In the genomic region with DNA sequence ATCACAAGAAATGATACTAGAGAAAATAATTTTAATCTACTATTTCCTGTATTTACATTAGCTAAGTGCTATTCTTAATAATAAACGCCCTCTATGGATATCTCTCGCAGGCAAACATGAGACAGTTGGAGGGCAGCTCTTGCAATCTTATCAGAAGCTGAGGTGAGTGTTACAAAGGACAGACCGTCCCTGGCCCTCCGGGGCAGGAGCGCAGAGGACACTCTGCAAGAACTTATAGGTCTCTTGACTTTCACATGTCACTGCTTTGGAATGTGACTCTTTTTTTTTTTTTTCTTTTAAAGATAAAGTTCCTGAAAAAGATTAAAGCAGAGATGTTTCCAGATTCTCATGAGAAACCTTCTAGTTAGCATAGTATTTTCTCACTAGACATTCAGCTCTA, we compare ENCODE assay signal across 10 cellular contexts. TPM values are rescaled to one million over a fixed set of nuclear protein-coding genes. Genes with fewer than 3 reads are reported as not detected.
DNase-seq lines count a peak whose midpoint lies in the region; ATAC-seq and TF ChIP-seq lines count a peak whose summit lies in the region.
"Had no signal": no experiment of that assay in that cellular context is flagged by ENCODE, and none has a peak within 500 bp of the region (broad histone marks: within the 10 kb centered on the region; RNA-seq: fewer than 3 reads in every experiment).

No MANE protein-coding gene starts in this region.

- DNase-seq in BE2C (peak; percentile 26), OCI-M1 (lab: John Stamatoyannopoulos, UW) (peak; percentile 70), fibroblast of gingiva (ENCODE audit: low read depth) (peak; percentile 21), myocyte (ENCODE audit: low read depth) (peak; percentile 35), OCI-M2 (lab: John Stamatoyannopoulos, UW; ENCODE audit: unreplicated experiment) (no peak), COR-L47 (lab: John Stamatoyannopoulos, UW) (no peak), NCI-H2171 treated with DMSO at 0.1 percent for 48 hours (lab: John Stamatoyannopoulos, UW) (no peak)
- DNase-seq: CD4-positive, alpha-beta memory T cell; stimulated activated naive CD8-positive, alpha-beta T cell treated with anti-CD3 and anti-CD28 coated beads, Interleukin-15, amount 100 ng/mL, for 72 hours had no signal

- H3K4me3 ChIP-seq in BE2C (ENCODE audit: low read depth, low read length): no peak overlapping the region

- H3K36me3 ChIP-seq in BE2C: no peaks in the 10 kb centered on the region

- ATAC-seq in GM21360 (IDR thresholded peaks at IDR 0.05; ENCODE audit: unreplicated experiment): no peak
- ATAC-seq: stimulated activated naive CD8-positive, alpha-beta T cell treated with anti-CD3 and anti-CD28 coated beads, Interleukin-15, amount 100 ng/mL, for 72 hours had no signal

- no peaks in the 10 kb centered on the region for H3K9me3 ChIP-seq in BE2C

- TF ChIP-seq CTCF in BE2C (IDR thresholded peaks at IDR 0.05; ENCODE audit: low read depth, low read length): no peak

- H3K4me1 ChIP-seq in BE2C: peaks cover 8% of the 10 kb centered on the region

- H3K27me3 ChIP-seq in BE2C: no peaks in the 10 kb centered on the region

RNA-seq across cellular contexts. Expression of a gene that starts 57.3 kb away (rescaled TPM):
- polyA plus RNA-seq in BE2C (2012; ENCODE audit: insufficient read depth, insufficient read length, low read depth): 0.39 TPM
- 6.9 and 7.1 TPM in 2 replicates for total RNA-seq in myocyte
- polyA plus RNA-seq in myocyte (2012): 2.0 TPM

Comparison
In these comparisons a context has a peak if more than half of its experiments do, and no peak if none do; other contexts are left out.
1. DNase-seq: peak in BE2C (single experiment), OCI-M1 (single experiment), fibroblast of gingiva (single experiment) and myocyte (single experiment); none in OCI-M2 (single experiment), COR-L47 (single experiment) and NCI-H2171 treated with DMSO at 0.1 percent for 48 hours (single experiment).